27 cellular contexts compared by ENCODE assay signal in the genomic region with DNA sequence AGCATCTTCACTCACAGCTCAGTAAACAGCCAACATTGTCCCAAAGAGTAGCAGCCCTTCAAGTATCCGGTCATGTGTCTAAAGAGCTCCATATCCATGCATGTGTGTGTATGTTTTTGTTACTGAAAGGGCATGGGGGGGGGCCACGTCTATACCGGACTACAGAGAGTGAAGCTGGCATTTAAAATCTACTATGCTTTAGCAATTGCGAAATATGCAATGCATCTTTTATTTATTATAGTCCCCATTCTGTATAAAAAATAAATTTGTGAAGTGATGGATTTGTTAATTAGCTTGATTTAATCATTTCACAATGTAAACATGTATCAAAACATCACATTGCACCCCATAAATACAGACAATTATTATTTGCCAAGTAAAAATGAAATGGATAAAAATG.
"Had no signal": no experiment of that assay in that cellular context is flagged by ENCODE, and none has a peak within 500 bp of the region (broad histone marks: within the 10 kb centered on the region; RNA-seq: fewer than 3 reads in every experiment).

No MANE protein-coding gene starts in this region.

- H3K4me3 ChIP-seq: colonic mucosa, esophagus squamous epithelium, heart right ventricle, left lung, mucosa of descending colon, ovary, smooth muscle cell, stomach, thyroid gland had no signal

- H3K27me3 ChIP-seq: colonic mucosa, esophagus squamous epithelium, heart right ventricle, left lung, ovary, stomach, thyroid gland had no signal

- ATAC-seq: effector memory CD8-positive, alpha-beta T cell; heart right ventricle; left cardiac atrium; left lung; natural killer cell treated with Interleukin-12 subunit alpha and Interleukin-12 subunit beta and Interleukin-15 and Interleukin-18, amount 100 ng/mL, for 72 hours; sciatic nerve had no signal

- H3K9me3 ChIP-seq: colonic mucosa, ovary, thyroid gland had no signal

- H3K4me2 ChIP-seq: smooth muscle cell had no signal

- DNase-seq: colonic mucosa; effector memory CD8-positive, alpha-beta T cell; erythroblast; esophagus squamous epithelium; glutamatergic neuron; heart right ventricle; hippocampal formation; left cardiac atrium; mesenchymal stem cell; mucosa of descending colon; naive B cell; occipital lobe; ovary; stimulated activated CD4-positive, alpha-beta T cell treated with anti-CD3 and anti-CD28 coated beads, Interleukin-12 subunit alpha, Interleukin-12 subunit beta, amount 100 ng/mL, for 4 hours; stimulated activated CD4-positive, alpha-beta T cell treated with anti-CD3 and anti-CD28 coated beads, Interleukin-1b, Interleukin-23, amount 100 ng/mL, for 48 hours; stimulated activated CD4-positive, alpha-beta T cell treated with anti-CD3 and anti-CD28 coated beads, Interleukin-4, amount 100 ng/mL, for 1 hour; stimulated activated CD8-positive, alpha-beta memory T cell treated with anti-CD3 and anti-CD28 coated beads, Interleukin-4, amount 100 ng/mL, for 48 hours; stimulated activated naive CD4-positive, alpha-beta T cell treated with Interleukin-2 at 50 U/mL for 16 hours; stomach; thyroid gland; trophoblast cell had no signal

- H3K27ac ChIP-seq: colonic mucosa, esophagus squamous epithelium, heart right ventricle, left lung, ovary, stomach, thyroid gland had no signal

- H3K4me1 ChIP-seq: colonic mucosa had no signal

- FAIRE-seq: endometrium, islet of Langerhans had no signal

- H3K36me3 ChIP-seq: colonic mucosa, esophagus squamous epithelium, heart right ventricle, left lung, ovary, stomach, thyroid gland had no signal
